ENCODE assay signal across 8 cellular contexts in the genomic region with DNA sequence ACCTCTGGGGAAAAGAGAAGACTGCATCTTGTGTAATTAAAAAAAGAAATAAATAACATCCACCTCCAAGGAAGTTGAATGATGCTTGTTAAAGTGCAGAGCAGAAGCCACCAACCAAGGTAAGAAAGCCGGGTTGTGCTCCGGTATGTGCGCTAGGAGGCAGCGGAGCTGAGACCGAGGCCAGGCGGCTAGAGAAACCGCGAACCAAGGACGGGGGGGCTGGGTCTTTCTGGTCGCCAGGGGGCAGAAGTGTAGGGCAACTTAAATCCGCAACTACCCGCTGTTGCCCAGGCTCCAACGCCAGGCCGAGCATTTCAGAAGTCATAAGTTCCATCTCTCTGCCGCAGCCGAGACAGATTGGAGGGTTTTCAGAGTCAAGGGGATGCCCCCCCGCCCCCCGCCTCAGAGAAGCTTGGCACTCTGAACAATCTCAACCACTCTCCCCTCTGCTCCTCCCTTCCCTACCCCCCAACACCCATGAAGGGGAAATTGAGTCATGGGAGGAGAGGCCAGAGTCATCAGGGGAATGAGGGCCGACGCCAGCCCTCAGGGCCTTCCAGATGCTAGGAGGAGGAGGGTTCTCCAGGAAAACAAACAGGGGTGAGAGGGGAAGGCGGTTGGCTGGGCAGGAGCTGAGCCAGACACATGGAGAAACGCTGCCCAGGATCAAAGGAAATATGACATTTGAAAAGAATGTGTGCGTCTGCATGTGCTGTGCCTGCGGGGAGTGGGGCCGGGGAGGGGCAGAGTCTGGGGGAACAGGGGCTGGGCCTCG. TPM values are rescaled to one million over a fixed set of nuclear protein-coding genes. Genes with fewer than 3 reads are reported as not detected.
DNase-seq lines count a peak whose midpoint lies in the region; ATAC-seq and TF ChIP-seq lines count a peak whose summit lies in the region.

No MANE protein-coding gene starts in this region.

- no peaks in the 10 kb centered on the region for H3K36me3 Mint-ChIP-seq in chondrocyte (ENCODE audit: low read depth)

- DNase-seq in DMS79 (lab: John Stamatoyannopoulos, UW) = peak; percentile 79
- DNase-seq in NCI-H2171 (lab: John Stamatoyannopoulos, UW) = peak; percentile 87
- peak; percentile 53 for DNase-seq in activated CD4-positive, alpha-beta T cell treated with anti-CD3 and anti-CD28 coated beads for 1 hour
- DNase-seq in chondrocyte (ENCODE audit: low spot score) = no peak
- DNase-seq in kidney epithelial cell (ENCODE audit: low read depth) = peak; percentile 69
- DNase-seq in stimulated activated CD4-positive, alpha-beta T cell treated with anti-CD3 and anti-CD28 coated beads, Interleukin-1b, Interleukin-23, amount 100 ng/mL, for 4 hours (ENCODE audit: low read depth in 2 of 2) = peak; percentile 50 to 57

- H3K4me1 Mint-ChIP-seq in chondrocyte (ENCODE audit: low read depth) = peaks cover 25% of the 10 kb centered on the region

- H3K27ac Mint-ChIP-seq in chondrocyte (ENCODE audit: unreplicated experiment) = peak overlapping the region; percentile 98

- ATAC-seq in HG02642 (IDR thresholded peaks at IDR 0.05; ENCODE audit: poor library complexity, unreplicated experiment) (peak; percentile 43), HG03139 (IDR thresholded peaks at IDR 0.05; ENCODE audit: unreplicated experiment) (no peak)

- TF ChIP-seq CTCF in chondrocyte (IDR thresholded peaks at IDR 0.05) (peak; percentile 99), kidney epithelial cell (IDR thresholded peaks at IDR 0.05; ENCODE audit: insufficient read depth, low read length, poor library complexity, severe bottlenecking) (peak; percentile 98)

- peak overlapping the region; percentile 92 for H3K4me3 Mint-ChIP-seq in chondrocyte (ENCODE audit: unreplicated experiment)

- H3K9me3 Mint-ChIP-seq in chondrocyte (ENCODE audit: low read depth) = no peaks in the 10 kb centered on the region

- no peaks in the 10 kb centered on the region for H3K36me3 ChIP-seq in kidney epithelial cell (ENCODE audit: control insufficient read depth, insufficient read depth, low read length)

- no peaks in the 10 kb centered on the region for H3K27me3 ChIP-seq in kidney epithelial cell (ENCODE audit: control insufficient read depth, insufficient read depth, low read length)

- H3K4me3 ChIP-seq in kidney epithelial cell (ENCODE audit: low read depth, low read length) = peak overlapping the region; percentile 82

- H3K27me3 Mint-ChIP-seq in chondrocyte (ENCODE audit: low read depth) = no peaks in the 10 kb centered on the region

RNA-seq across cellular contexts. Expression of a gene that starts 2.2 kb away (rescaled TPM):
- 93.4 to 99.2 TPM (median 97.7 TPM) in 3 replicates for total RNA-seq in chondrocyte
- 8.0 and 14.0 TPM in 2 replicates for total RNA-seq in kidney epithelial cell

RNA-seq across cellular contexts. Expression of a gene that starts 26.0 kb away (rescaled TPM):
- total RNA-seq in chondrocyte = 0.80 to 1.3 TPM (median 0.90 TPM) in 3 replicates
- total RNA-seq in kidney epithelial cell = 2.3 and 2.9 TPM in 2 replicates

RNA-seq across cellular contexts. Expression of a gene that starts 30.9 kb away (rescaled TPM):
- total RNA-seq in chondrocyte = 1.5 to 5.2 TPM (median 3.3 TPM) in 3 replicates
- total RNA-seq in kidney epithelial cell = 4.0 and 9.0 TPM in 2 replicates

RNA-seq across cellular contexts. Expression of a gene that starts 33.0 kb away (rescaled TPM):
- total RNA-seq in chondrocyte (20.0 to 32.1 TPM (median 21.0 TPM) in 3 replicates), kidney epithelial cell (6.0 and 6.3 TPM in 2 replicates)

RNA-seq across cellular contexts. Expression of a gene that starts 54.5 kb away (rescaled TPM):
- total RNA-seq in chondrocyte (6.1 to 12.0 TPM (median 7.3 TPM) in 3 replicates), kidney epithelial cell (2.8 and 4.7 TPM in 2 replicates)
